Comparison of ENCODE assay signal across 25 cellular contexts in genomic region chr11:34897171-34897870, GRCh38.
"Had no signal": no experiment of that assay in that cellular context is flagged by ENCODE, and none has a peak within 500 bp of the region (broad histone marks: within the 10 kb centered on the region; RNA-seq: fewer than 3 reads in every experiment).

No MANE protein-coding gene starts in this region.

- H3K4me1 Mint-ChIP-seq: endodermal cell, mesothelial cell of epicardium had no signal

- ATAC-seq: effector memory CD8-positive, alpha-beta T cell; esophagus mucosa; heart right ventricle; left cardiac atrium; left lung; left ventricle myocardium superior; lower lobe of right lung; mucosa of descending colon had no signal

- H3K27me3 Mint-ChIP-seq: dendritic cell treated with granulocyte-macrophage colony-stimulating factor and Interleukin-4, amounts not matched to agents 40 ng/mL and 50 ng/mL, for 4 days; effector memory CD8-positive, alpha-beta T cell; naive B cell had no signal

- DNase-seq: colonic mucosa; cortex of kidney; effector CD8-positive, alpha-beta T cell; effector memory CD8-positive, alpha-beta T cell; endodermal cell; erythroblast; esophagus squamous epithelium; foreskin fibroblast; foreskin melanocyte; gastrocnemius medialis; glutamatergic neuron; head of caudate nucleus; heart right ventricle; hippocampal formation; left cardiac atrium; left ventricle myocardium superior; lower lobe of right lung; mesenchymal stem cell; mucosa of descending colon; naive B cell had no signal

- H3K36me3 ChIP-seq: colonic mucosa, gastrocnemius medialis had no signal

- H3K4me3 ChIP-seq: colonic mucosa, esophagus squamous epithelium, gastrocnemius medialis, heart right ventricle, left lung, lower lobe of right lung, mucosa of descending colon had no signal

- H3K4me1 ChIP-seq: colonic mucosa, heart right ventricle, left lung, lower lobe of right lung had no signal

- H3K27ac Mint-ChIP-seq: dendritic cell treated with granulocyte-macrophage colony-stimulating factor and Interleukin-4, amounts not matched to agents 40 ng/mL and 50 ng/mL, for 4 days; effector memory CD8-positive, alpha-beta T cell; endodermal cell; mesothelial cell of epicardium; naive B cell had no signal

- H3K4me3 Mint-ChIP-seq: dendritic cell treated with granulocyte-macrophage colony-stimulating factor and Interleukin-4, amounts not matched to agents 40 ng/mL and 50 ng/mL, for 4 days; effector memory CD8-positive, alpha-beta T cell; endodermal cell; mesothelial cell of epicardium; naive B cell had no signal

- H3K27ac ChIP-seq: colonic mucosa, epithelial cell of prostate, esophagus squamous epithelium, gastrocnemius medialis, heart right ventricle, left lung, lower lobe of right lung had no signal

- H3K27me3 ChIP-seq: colonic mucosa, esophagus squamous epithelium, gastrocnemius medialis, heart right ventricle, left lung had no signal
